ENCODE assay signal across 15 cellular contexts in the genomic region with DNA sequence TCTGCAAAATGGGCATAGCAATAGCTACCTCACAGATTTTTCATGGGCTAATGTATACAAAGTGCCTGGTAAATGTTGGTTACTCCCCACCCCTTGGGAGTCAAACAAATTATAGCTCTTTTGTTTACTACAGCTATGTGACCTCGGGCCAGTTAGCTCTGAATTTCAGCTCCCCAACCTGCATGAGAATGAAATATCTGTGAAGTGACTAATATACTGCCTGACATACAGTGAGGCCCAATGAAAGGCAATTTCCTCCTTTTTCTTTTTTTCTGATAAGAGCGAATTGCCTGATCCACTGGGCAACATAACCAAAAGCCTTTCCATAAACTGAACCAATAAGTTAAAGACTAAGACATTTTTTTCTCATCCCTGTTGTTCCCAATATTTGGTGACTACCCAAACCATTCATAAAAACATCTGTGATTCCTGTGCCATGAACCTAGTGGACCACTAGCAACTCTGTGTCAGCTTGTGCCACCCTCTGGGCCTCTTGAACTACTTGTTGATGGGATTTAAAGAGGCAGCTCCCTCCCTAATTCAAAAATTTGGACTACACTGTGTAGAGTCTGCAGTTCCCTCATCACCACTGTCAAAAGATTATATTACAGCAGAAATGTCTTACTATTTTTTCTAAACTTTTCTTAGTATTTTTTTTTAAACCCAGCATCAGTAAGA.
DNase-seq lines count a peak whose midpoint lies in the region; ATAC-seq and TF ChIP-seq lines count a peak whose summit lies in the region.
"Had no signal": no experiment of that assay in that cellular context is flagged by ENCODE, and none has a peak within 500 bp of the region (broad histone marks: within the 10 kb centered on the region; RNA-seq: fewer than 3 reads in every experiment).

No MANE protein-coding gene starts in this region.

- no peaks in the 10 kb centered on the region for H3K36me3 Mint-ChIP-seq in glutamatergic neuron (ENCODE audit: unreplicated experiment)
- H3K36me3 Mint-ChIP-seq: immature natural killer cell had no signal

- no peaks in the 10 kb centered on the region for H3K27me3 ChIP-seq in iPS-20b (ENCODE audit: insufficient read depth, low read length)

- peaks cover 10% of the 10 kb centered on the region for H3K4me1 Mint-ChIP-seq in glutamatergic neuron (ENCODE audit: low read depth, unreplicated experiment)
- H3K4me1 Mint-ChIP-seq: activated naive CD8-positive, alpha-beta T cell treated with anti-CD3 and anti-CD28 coated beads, Interleukin-2, amount 50 U/mL, for 24 hours; IgD-negative memory B cell; immature natural killer cell had no signal

- H3K9me3 Mint-ChIP-seq in glutamatergic neuron (ENCODE audit: unreplicated experiment) = no peaks in the 10 kb centered on the region
- H3K9me3 Mint-ChIP-seq: activated naive CD8-positive, alpha-beta T cell treated with anti-CD3 and anti-CD28 coated beads, Interleukin-2, amount 50 U/mL, for 24 hours; dendritic cell treated with granulocyte-macrophage colony-stimulating factor and Interleukin-4, amounts not matched to agents 40 ng/mL and 50 ng/mL, for 4 days had no signal

- peak; percentile 17 for DNase-seq in ACHN
- DNase-seq in HT1080 (ENCODE audit: low read depth) = peak; percentile 57
- DNase-seq in amniotic epithelial cell (ENCODE audit: low read depth) = peak; percentile 50
- no peak for DNase-seq in NCI-H187 (lab: John Stamatoyannopoulos, UW)
- DNase-seq in NCI-H1930 (lab: John Stamatoyannopoulos, UW) = no peak
- DNase-seq in glutamatergic neuron = no peak
- DNase-seq: activated CD4-positive, alpha-beta T cell treated with anti-CD3 and anti-CD28 coated beads for 4 hours; activated naive CD8-positive, alpha-beta T cell treated with anti-CD3 and anti-CD28 coated beads, Interleukin-2, amount 50 U/mL, for 24 hours; immature natural killer cell had no signal

- in situ Hi-C loops in ACHN (cut with HindIII; ENCODE audit: low pct_ligation_motif_present, low pct_unique_long_range_greater_than_20kb, low sequenced_read_pairs) = no loop called here

- no peak overlapping the region for H3K27ac Mint-ChIP-seq in glutamatergic neuron (ENCODE audit: unreplicated experiment)
- H3K27ac Mint-ChIP-seq: activated naive CD8-positive, alpha-beta T cell treated with anti-CD3 and anti-CD28 coated beads, Interleukin-2, amount 50 U/mL, for 24 hours; dendritic cell treated with granulocyte-macrophage colony-stimulating factor and Interleukin-4, amounts not matched to agents 40 ng/mL and 50 ng/mL, for 4 days; IgD-negative memory B cell; immature natural killer cell had no signal

- H3K27me3 Mint-ChIP-seq in glutamatergic neuron (ENCODE audit: unreplicated experiment) = no peaks in the 10 kb centered on the region

- no peak overlapping the region for H3K27ac ChIP-seq in iPS-20b (ENCODE audit: low read length)
- H3K27ac ChIP-seq: PC-9, thoracic aorta had no signal

- peaks cover 41% of the 10 kb centered on the region for H3K4me1 ChIP-seq in iPS-20b (ENCODE audit: insufficient read depth, low read length)

- no peak overlapping the region for H3K4me3 ChIP-seq in iPS-20b (ENCODE audit: low read length)
- H3K4me3 ChIP-seq: PC-9, thoracic aorta had no signal

- no peaks in the 10 kb centered on the region for H3K36me3 ChIP-seq in iPS-20b (ENCODE audit: insufficient read depth, low read depth, low read length)
- H3K36me3 ChIP-seq: thoracic aorta had no signal

- H3K4me3 Mint-ChIP-seq in glutamatergic neuron (ENCODE audit: unreplicated experiment) = no peak overlapping the region
- H3K4me3 Mint-ChIP-seq: activated naive CD8-positive, alpha-beta T cell treated with anti-CD3 and anti-CD28 coated beads, Interleukin-2, amount 50 U/mL, for 24 hours; dendritic cell treated with granulocyte-macrophage colony-stimulating factor and Interleukin-4, amounts not matched to agents 40 ng/mL and 50 ng/mL, for 4 days; IgD-negative memory B cell; immature natural killer cell had no signal

- TF ChIP-seq CTCF in glutamatergic neuron (IDR thresholded peaks at IDR 0.05; ENCODE audit: partially characterized antibody, unreplicated experiment) = no peak

- no peaks in the 10 kb centered on the region for H3K9me3 ChIP-seq in iPS-20b (ENCODE audit: insufficient read depth, low read depth, low read length)
- H3K9me3 ChIP-seq: thoracic aorta had no signal

- peak overlapping the region; percentile 3; the same call in 1 of the 2 replicates for H3K9ac ChIP-seq in iPS-20b (ENCODE audit: low read depth, low read length)

- ATAC-seq in GM21367 (IDR thresholded peaks at IDR 0.05; ENCODE audit: unreplicated experiment) = no peak
- ATAC-seq: activated naive CD8-positive, alpha-beta T cell treated with anti-CD3 and anti-CD28 coated beads, Interleukin-2, amount 50 U/mL, for 24 hours had no signal

Comparison
In these comparisons a context has a peak if more than half of its experiments do, and no peak if none do; other contexts are left out.
1. DNase-seq: peak in ACHN (single experiment), HT1080 (single experiment) and amniotic epithelial cell (single experiment); none in NCI-H187 (0 of 2), NCI-H1930 (0 of 2) and glutamatergic neuron (single experiment).